8 cellular contexts compared by ENCODE assay signal in the genomic region with DNA sequence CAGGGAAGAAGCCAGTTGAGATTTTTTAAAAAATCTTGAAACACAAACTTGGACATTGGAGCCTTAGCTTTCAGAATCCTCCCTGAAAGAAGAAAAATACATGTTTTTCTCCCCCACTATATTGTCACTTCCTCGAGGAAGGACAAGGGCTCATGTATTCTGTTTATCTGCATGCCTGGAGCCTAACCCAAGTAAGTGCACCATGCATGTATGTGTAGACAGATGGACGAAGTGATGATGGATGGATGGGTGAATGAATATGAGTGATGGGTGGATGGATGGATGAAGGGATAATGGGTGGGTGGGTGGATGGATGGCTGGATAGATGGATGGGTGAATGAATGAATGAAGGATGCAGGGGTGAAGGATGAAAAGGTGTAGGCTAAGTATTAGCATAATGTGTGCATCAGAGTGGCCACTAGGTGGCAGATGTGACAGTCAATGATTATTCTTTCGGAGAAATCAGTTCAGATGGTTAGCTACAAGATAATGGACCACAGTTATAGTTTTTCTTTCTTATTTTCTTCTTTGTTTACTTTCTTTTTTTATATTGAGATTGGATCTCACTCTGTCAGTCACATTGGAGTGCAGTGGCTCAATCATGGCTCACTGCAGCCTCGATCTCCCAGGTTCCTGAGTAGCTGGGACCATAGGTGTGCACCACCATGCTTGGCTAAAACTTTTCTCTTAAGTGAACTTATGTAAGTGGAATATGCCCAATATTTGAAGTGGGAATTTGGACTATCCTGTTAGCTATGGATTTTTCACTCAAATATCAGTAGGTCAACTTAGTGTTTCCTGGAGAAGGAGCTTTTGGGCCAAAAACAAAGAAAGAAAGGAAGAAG. TPM values are rescaled to one million over a fixed set of nuclear protein-coding genes. Genes with fewer than 3 reads are reported as not detected.
DNase-seq lines count a peak whose midpoint lies in the region; ATAC-seq and TF ChIP-seq lines count a peak whose summit lies in the region.

No MANE protein-coding gene starts in this region.

- no peaks in the 10 kb centered on the region for H3K4me1 ChIP-seq in lower lobe of right lung
- no peaks in the 10 kb centered on the region for H3K4me1 ChIP-seq in tibial nerve

- peaks cover 68% of the 10 kb centered on the region for H3K27me3 Mint-ChIP-seq in central memory CD8-positive, alpha-beta T cell

- H3K36me3 ChIP-seq in lower lobe of right lung, result no peaks in the 10 kb centered on the region
- no peaks in the 10 kb centered on the region for H3K36me3 ChIP-seq in tibial nerve

- no peak overlapping the region for H3K27ac Mint-ChIP-seq in central memory CD8-positive, alpha-beta T cell (ENCODE audit: low read depth)

- TF ChIP-seq EP300 in tibial nerve (IDR thresholded peaks at IDR 0.05), result no peak

- peaks cover 4% of the 10 kb centered on the region for H3K27me3 ChIP-seq in lower lobe of right lung (ENCODE audit: low read depth)
- H3K27me3 ChIP-seq in tibial nerve, result peaks cover 0 to 11% of the 10 kb centered on the region in 2 donors

- 38 to 39% methylated on average over 4 of the region's 4 CpGs for WGBS in tibial nerve, 2 donors

- no peak for TF ChIP-seq POLR2A in tibial nerve (IDR thresholded peaks at IDR 0.05)

- intact Hi-C loops in lower lobe of right lung (cut with DNase I), result no loop called here

- H3K4me3 ChIP-seq in lower lobe of right lung, result no peak overlapping the region
- H3K4me3 ChIP-seq in tibial nerve, result no peak overlapping the region

- no peak overlapping the region for H3K27ac ChIP-seq in lower lobe of right lung
- no peak overlapping the region for H3K27ac ChIP-seq in tibial nerve

- H3K4me1 Mint-ChIP-seq in central memory CD8-positive, alpha-beta T cell, result no peaks in the 10 kb centered on the region

- peak; percentile 97 for ATAC-seq in GM21529 (IDR thresholded peaks at IDR 0.05; ENCODE audit: unreplicated experiment)
- peak; percentile 43 for ATAC-seq in central memory CD8-positive, alpha-beta T cell (replicated peaks; ENCODE audit: extremely low read depth, poor library complexity, severe bottlenecking)
- peak; percentile 51 to 65 for ATAC-seq in lower lobe of right lung

- peak; percentile 76 for TF ChIP-seq CTCF in lower lobe of right lung (IDR thresholded peaks at IDR 0.05)
- peak; percentile 56 to 77 (median 67) for TF ChIP-seq CTCF in tibial nerve (IDR thresholded peaks at IDR 0.05)

- peaks cover 6% of the 10 kb centered on the region for H3K9me3 Mint-ChIP-seq in central memory CD8-positive, alpha-beta T cell

- no peaks in the 10 kb centered on the region for H3K36me3 Mint-ChIP-seq in central memory CD8-positive, alpha-beta T cell (ENCODE audit: insufficient read depth)

- DNase-seq in SIG-M5 treated with dmso at 0.1 percent for 504 hours (lab: John Stamatoyannopoulos, UW; ENCODE audit: unreplicated experiment), result peak; percentile 47
- DNase-seq in SIG-M5 (lab: John Stamatoyannopoulos, UW), result no peak
- DNase-seq in HT-29 (ENCODE audit: low spot score), result peak; percentile 69
- peak; percentile 6 for DNase-seq in SKM-1 (lab: John Stamatoyannopoulos, UW; ENCODE audit: unreplicated experiment)
- DNase-seq in central memory CD8-positive, alpha-beta T cell (ENCODE audit: low spot score in 2 of 2), result no peak
- no peak for DNase-seq in lower lobe of right lung
- DNase-seq in tibial nerve (ENCODE audit: low spot score in 2 of 2), result peak in 1 of 2 donors; percentile 71

- H3K9me3 ChIP-seq in lower lobe of right lung (peaks cover 8% of the 10 kb centered on the region), tibial nerve (peaks cover 0 to 15% (median 0%) of the 10 kb centered on the region in 4 donors)

- no peak overlapping the region for H3K4me3 Mint-ChIP-seq in central memory CD8-positive, alpha-beta T cell

RNA-seq across cellular contexts. Expression of gene CCDC93, which starts 18.5 kb away (rescaled TPM):
- 6.5 and 9.2 TPM in 2 replicates for total RNA-seq in HT-29 (2014; rRNA removed; shearing (Covaris generic))
- 47.3 TPM for total RNA-seq in lower lobe of right lung
- total RNA-seq in tibial nerve, result 10 to 100 TPM; 17.3 to 30.3 (median 23.6) TPM

RNA-seq across cellular contexts. Expression of gene INSIG2, which starts 55.9 kb away (rescaled TPM):
- 4.4 and 4.9 TPM in 2 replicates for total RNA-seq in HT-29 (2014; rRNA removed; shearing (Covaris generic))
- total RNA-seq in lower lobe of right lung, result 25.6 TPM
- total RNA-seq in tibial nerve, result 10 to 100 TPM; 10.5 to 18.6 (median 13.4) TPM

Comparison
In these comparisons a context has a peak if more than half of its experiments do, and no peak if none do; other contexts are left out.
1. DNase-seq: peak in SIG-M5 treated with dmso at 0.1 percent for 504 hours (single experiment), HT-29 (single experiment) and SKM-1 (single experiment); none in SIG-M5 (single experiment), central memory CD8-positive, alpha-beta T cell (0 of 2) and lower lobe of right lung (single experiment).
2. ATAC-seq: peak in every context shown above with its lines; median percentile 97 in GM21529; 58 in lower lobe of right lung; 43 in central memory CD8-positive, alpha-beta T cell.